In genomic region chr16:22670551-22670970, GRCh38 we compare ENCODE assay signal across 9 cellular contexts.
DNase-seq lines count a peak whose midpoint lies in the region; ATAC-seq and TF ChIP-seq lines count a peak whose summit lies in the region.
"Had no signal": no experiment of that assay in that cellular context is flagged by ENCODE, and none has a peak within 500 bp of the region (broad histone marks: within the 10 kb centered on the region; RNA-seq: fewer than 3 reads in every experiment).

No MANE protein-coding gene starts in this region.

- no peak overlapping the region for H3K4me2 ChIP-seq in trophoblast cell (ENCODE audit: low read length)

- no peak overlapping the region for H3K9ac ChIP-seq in trophoblast cell (ENCODE audit: low read length)

- H4K8ac ChIP-seq in trophoblast cell (ENCODE audit: low read depth, low read length), result no peak overlapping the region

- H4K91ac ChIP-seq in trophoblast cell (ENCODE audit: low read depth, low read length), result no peak overlapping the region

- no CpG with 5 or more reads among the region's 6 CpGs for WGBS in trophoblast cell (ENCODE audit: extremely low coverage, insufficient coverage, insufficient read length)

- H3K4me3 ChIP-seq in A673 (ENCODE audit: low read depth, low read length, poor library complexity, severe bottlenecking) (no peak overlapping the region), trophoblast cell (ENCODE audit: low read depth, low read length) (no peak overlapping the region)

- H3K14ac ChIP-seq in trophoblast cell (ENCODE audit: low read length), result no peak overlapping the region

- DNase-seq in A673 (ENCODE audit: low spot score) (peak; percentile 49), GM10248 (ENCODE audit: extremely low spot score) (peak; percentile 66), NCI-H69 (lab: John Stamatoyannopoulos, UW) (peak; percentile 20), iPS DF 19.7 (ENCODE audit: low read depth, low spot score) (peak; percentile 88), NCI-H128 (lab: John Stamatoyannopoulos, UW; ENCODE audit: unreplicated experiment) (no peak), trophoblast cell (no peak)

- intact Hi-C loops in A673 (cut with micrococcal nuclease; ENCODE audit: unreplicated experiment), result loop anchor here (5.0 to 10.0 kb wide), 2 partner anchors 43 to 336 kb away; no protein-coding TSS in a partner anchor

- H3K27ac ChIP-seq in A673 (ENCODE audit: low read depth, low read length, poor library complexity, severe bottlenecking) (no peak overlapping the region), trophoblast cell (ENCODE audit: low read depth, low read length) (no peak overlapping the region)
- H3K27ac ChIP-seq: epithelial cell of prostate had no signal

- no peak overlapping the region for H2BK5ac ChIP-seq in trophoblast cell (ENCODE audit: low read depth, low read length, poor library complexity)

- POLR2A ChIA-PET in A673 (lab: Charles Lee; ENCODE audit: low non-redundant PET), result no interaction called here
- POLR2A ChIA-PET in GM10248 (lab: Yijun Ruan, JAX), result no interaction called here

- no peak overlapping the region for H3K18ac ChIP-seq in trophoblast cell (ENCODE audit: low read length)

- H3K23ac ChIP-seq in trophoblast cell (ENCODE audit: low read length), result no peak overlapping the region

- no peak overlapping the region for H2AFZ ChIP-seq in trophoblast cell (ENCODE audit: insufficient read depth, low read length, poor library complexity)

- CTCF ChIA-PET in A673 (lab: Charles Lee) (no interaction called here), GM10248 (lab: Yijun Ruan, JAX) (interaction anchor here (1.4 kb wide), 2 partner anchors 16 to 27 kb away, joined by 3 to 5 read pairs; no protein-coding TSS in a partner anchor)

- no peak overlapping the region for H4K12ac ChIP-seq in trophoblast cell (ENCODE audit: low read depth, low read length)

- H3K9me3 ChIP-seq in A673 (ENCODE audit: low read depth, low read length, poor library complexity, severe bottlenecking) (no peaks in the 10 kb centered on the region), trophoblast cell (ENCODE audit: insufficient read depth, low read depth, low read length) (no peaks in the 10 kb centered on the region)

- H3K27me3 ChIP-seq in A673 (replicated peaks; ENCODE audit: insufficient read depth, low read depth, low read length, poor library complexity) (peaks cover 24% of the 10 kb centered on the region), trophoblast cell (ENCODE audit: insufficient read depth, low read length) (no peaks in the 10 kb centered on the region)

- H3K79me1 ChIP-seq in trophoblast cell (ENCODE audit: low read length), result no peaks in the 10 kb centered on the region

- TF ChIP-seq CTCF in A673 (conservative IDR thresholded peaks at IDR 0.05; ENCODE audit: low read depth, low read length) (no peak), GM10248 (IDR thresholded peaks at IDR 0.05; ENCODE audit: control extremely low read depth, extremely low read depth, low read depth, missing control alignments) (no peak)

- no peaks in the 10 kb centered on the region for H3K36me3 ChIP-seq in A673 (ENCODE audit: insufficient read depth, low read length, poor library complexity, severe bottlenecking)
- H3K36me3 ChIP-seq in trophoblast cell (ENCODE audit: control insufficient read depth in 1 of 2, insufficient read depth in 2 of 2, low read length in 2 of 2), result no peaks in the 10 kb centered on the region

- no peak overlapping the region for H2BK120ac ChIP-seq in trophoblast cell (ENCODE audit: insufficient read depth, low read length, poor library complexity)

- BruUV-seq in A673 (replicated peaks; lab: Mats Ljungman, UMichigan), result no TSS peak

- H2BK12ac ChIP-seq in trophoblast cell (ENCODE audit: low read length), result no peak overlapping the region

- H3K79me2 ChIP-seq in trophoblast cell (ENCODE audit: control insufficient read depth, insufficient read depth, low read length, poor library complexity), result no peaks in the 10 kb centered on the region

- no peaks in the 10 kb centered on the region for H3K4me1 ChIP-seq in A673 (ENCODE audit: insufficient read depth, low read length, poor library complexity, severe bottlenecking)
- peaks cover 0 to 3% of the 10 kb centered on the region in 2 experiments for H3K4me1 ChIP-seq in trophoblast cell (ENCODE audit: control insufficient read depth in 1 of 2, insufficient read depth in 2 of 2, low read length in 2 of 2)

- H2AK5ac ChIP-seq in trophoblast cell (ENCODE audit: low read length), result no peak overlapping the region

- no peak overlapping the region for H3K4ac ChIP-seq in trophoblast cell (ENCODE audit: low read depth, low read length)

- ATAC-seq in GM18511 (IDR thresholded peaks at IDR 0.05; ENCODE audit: unreplicated experiment) (no peak), HG02610 (IDR thresholded peaks at IDR 0.05; ENCODE audit: unreplicated experiment) (no peak)

Comparison
In these comparisons a context has a peak if more than half of its experiments do, and no peak if none do; other contexts are left out.
1. DNase-seq: peak in A673 (single experiment), GM10248 (single experiment), NCI-H69 (single experiment) and iPS DF 19.7 (single experiment); none in NCI-H128 (single experiment) and trophoblast cell (0 of 2).